Comparison of ENCODE assay signal across 9 cellular contexts in genomic region chr11:128714881-128715280, GRCh38. TPM values are rescaled to one million over a fixed set of nuclear protein-coding genes. Genes with fewer than 3 reads are reported as not detected.
A peak's percentile ranks its signal among the peaks of the same experiment; 100 is the strongest.
DNase-seq lines count a peak whose midpoint lies in the region; FAIRE-seq and TF ChIP-seq lines count a peak whose summit lies in the region.
"Had no signal": no experiment of that assay in that cellular context is flagged by ENCODE, and none has a peak within 500 bp of the region (broad histone marks: within the 10 kb centered on the region; RNA-seq: fewer than 3 reads in every experiment).

No MANE protein-coding gene starts in this region.

- no peak for TF ChIP-seq CTCF in AG09319 (IDR thresholded peaks at IDR 0.05; ENCODE audit: low read depth, low read length)
- no peak for TF ChIP-seq CTCF in WERI-Rb-1 (IDR thresholded peaks at IDR 0.05; ENCODE audit: low read depth, low read length)

- 81 to 85% methylated on average over 8 to 9 of the region's 9 CpGs for WGBS in mesodermal cell (ENCODE audit: insufficient coverage in 2 of 2), 2 experiments

- peaks cover 56% of the 10 kb centered on the region for H3K27me3 ChIP-seq in WERI-Rb-1 (ENCODE audit: insufficient read depth, low read depth, severe bottlenecking)

- peaks cover 76% of the 10 kb centered on the region for H3K4me1 ChIP-seq in mesodermal cell (ENCODE audit: control insufficient read depth, insufficient read depth, low read length, poor library complexity, severe bottlenecking)

- peak overlapping the region; percentile 79 for H3K27ac ChIP-seq in mesodermal cell (ENCODE audit: low read depth, low read length, severe bottlenecking)
- H3K27ac ChIP-seq in WERI-Rb-1: no peak overlapping the region

- H3K9me3 ChIP-seq in mesodermal cell (ENCODE audit: control insufficient read depth, low read length) (peaks cover 4% of the 10 kb centered on the region), WERI-Rb-1 (ENCODE audit: severe bottlenecking) (no peaks in the 10 kb centered on the region)

- DNase-seq in AG09319 (ENCODE audit: extremely low read depth, low read depth) (peak; percentile 94), H54 (ENCODE audit: insufficient read length, low spot score) (no peak), amniotic epithelial cell (ENCODE audit: low read depth) (peak; percentile 98), WERI-Rb-1 (no peak), AML-193 (lab: John Stamatoyannopoulos, UW) (no peak), NCI-H526 treated with DMSO at 0.1 percent for 48 hours (lab: John Stamatoyannopoulos, UW) (no peak)
- no peak for DNase-seq in activated effector memory CD4-positive, alpha-beta T cell treated with Interleukin-2 at 50 U/mL for 16 hours
- DNase-seq: NCI-H1048 had no signal

- no peak for TF ChIP-seq POLR2A in H54 (IDR thresholded peaks at IDR 0.05; ENCODE audit: low read depth, low read length)

- peak; percentile 27 for FAIRE-seq in H54 (lab: Jason Lieb, UNC)

- H3K36me3 ChIP-seq in mesodermal cell (ENCODE audit: control insufficient read depth, insufficient read depth, low read length): peaks cover 29% of the 10 kb centered on the region
- H3K36me3 ChIP-seq in WERI-Rb-1: no peaks in the 10 kb centered on the region

- H3K4me3 ChIP-seq in mesodermal cell (ENCODE audit: extremely low read depth, insufficient read depth, low read length, poor library complexity, severe bottlenecking) (no peak overlapping the region), WERI-Rb-1 (ENCODE audit: low read depth, low read length) (no peak overlapping the region)

RNA-seq across cellular contexts. Expression of gene FLI1, which starts 21.0 kb away (rescaled TPM):
- polyA plus RNA-seq in mesodermal cell (2013, experiment 1 of 2): 82.9 TPM
- 50.4 TPM for polyA plus RNA-seq in mesodermal cell (2013, experiment 2 of 2)

Comparison
In these comparisons a context has a peak if more than half of its experiments do, and no peak if none do; other contexts are left out.
1. DNase-seq: peak in AG09319 (single experiment) and amniotic epithelial cell (single experiment); none in H54 (single experiment), WERI-Rb-1 (single experiment), AML-193 (0 of 2), activated effector memory CD4-positive, alpha-beta T cell treated with Interleukin-2 at 50 U/mL for 16 hours (single experiment) and NCI-H526 treated with DMSO at 0.1 percent for 48 hours (single experiment).